1 cellular context compared by ENCODE assay signal in the genomic region with DNA sequence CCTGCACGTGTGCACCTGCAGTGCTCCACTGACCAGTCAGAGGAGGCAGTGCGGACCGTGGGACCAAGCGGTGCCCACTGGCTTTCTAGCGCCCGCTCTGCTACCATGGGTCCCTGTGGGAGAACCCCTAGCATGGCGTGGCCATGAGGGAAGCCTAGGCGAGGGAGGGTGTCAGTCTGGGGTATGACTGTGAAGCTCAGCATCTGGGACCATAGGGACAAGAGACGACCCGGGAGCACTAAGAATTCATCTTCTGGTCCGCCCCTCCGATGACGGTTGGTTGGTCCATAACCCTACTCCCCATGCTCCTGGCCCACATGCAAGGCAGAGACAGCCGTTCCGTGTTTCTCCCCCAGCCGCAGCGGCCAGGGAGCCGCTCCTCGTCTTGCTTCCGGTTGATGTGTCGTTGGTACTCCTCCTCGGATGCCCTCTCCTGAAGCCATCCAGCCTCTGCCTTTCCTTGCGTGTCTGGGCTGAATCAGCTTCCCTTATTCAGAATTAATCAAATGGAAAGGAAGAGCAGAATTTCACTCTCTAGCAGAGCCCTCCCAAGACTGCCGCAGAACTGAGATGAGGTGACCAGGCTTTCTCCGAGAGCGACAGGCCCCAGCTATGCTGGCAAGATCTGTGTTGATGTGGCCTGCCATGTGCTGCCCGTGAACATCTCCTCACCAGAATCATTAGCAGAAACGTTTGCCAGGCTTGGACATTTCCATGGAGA.
TF ChIP-seq lines count a peak whose summit lies in the region.

No MANE protein-coding gene starts in this region.

TF ChIP-seq in HepG2, 621 proteins besides CTCF, POLR2A, EP300 and RAD21 (continued from another document and continues in another):
- TF ChIP-seq, protein P1, sequence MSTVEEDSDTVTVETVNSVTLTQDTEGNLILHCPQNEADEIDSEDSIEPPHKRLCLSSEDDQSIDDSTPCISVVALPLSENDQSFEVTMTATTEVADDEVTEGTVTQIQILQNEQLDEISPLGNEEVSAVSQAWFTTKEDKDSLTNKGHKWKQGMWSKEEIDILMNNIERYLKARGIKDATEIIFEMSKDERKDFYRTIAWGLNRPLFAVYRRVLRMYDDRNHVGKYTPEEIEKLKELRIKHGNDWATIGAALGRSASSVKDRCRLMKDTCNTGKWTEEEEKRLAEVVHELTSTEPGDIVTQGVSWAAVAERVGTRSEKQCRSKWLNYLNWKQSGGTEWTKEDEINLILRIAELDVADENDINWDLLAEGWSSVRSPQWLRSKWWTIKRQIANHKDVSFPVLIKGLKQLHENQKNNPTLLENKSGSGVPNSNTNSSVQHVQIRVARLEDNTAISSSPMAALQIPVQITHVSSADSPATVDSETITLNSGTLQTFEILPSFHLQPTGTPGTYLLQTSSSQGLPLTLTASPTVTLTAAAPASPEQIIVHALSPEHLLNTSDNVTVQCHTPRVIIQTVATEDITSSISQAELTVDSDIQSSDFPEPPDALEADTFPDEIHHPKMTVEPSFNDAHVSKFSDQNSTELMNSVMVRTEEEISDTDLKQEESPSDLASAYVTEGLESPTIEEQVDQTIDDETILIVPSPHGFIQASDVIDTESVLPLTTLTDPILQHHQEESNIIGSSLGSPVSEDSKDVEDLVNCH (CRISPR knock-in tag; IDR thresholded peaks at IDR 0.05) = no peak
- TF ChIP-seq ZFP36 (IDR thresholded peaks at IDR 0.05; ENCODE audit: borderline replicate concordance, low read depth, low read length, partially characterized antibody) (no peak), TEAD3 (CRISPR knock-in tag; optimal IDR thresholded peaks at IDR 0.05; ENCODE audit: borderline replicate concordance) (no peak), ZNF432 (CRISPR knock-in tag; IDR thresholded peaks at IDR 0.05; ENCODE audit: borderline replicate concordance) (no peak), ZKSCAN8 (CRISPR knock-in tag; IDR thresholded peaks at IDR 0.05; ENCODE audit: borderline replicate concordance) (no peak), ZNF878 (CRISPR knock-in tag; IDR thresholded peaks at IDR 0.05) (no peak), ZFY (CRISPR knock-in tag; IDR thresholded peaks at IDR 0.05) (no peak), KDM2A (CRISPR knock-in tag; IDR thresholded peaks at IDR 0.05; ENCODE audit: borderline replicate concordance, low read depth) (peak; percentile 54; the same call in 1 of the 2 replicates), ZBTB7B (CRISPR knock-in tag; IDR thresholded peaks at IDR 0.05) (no peak), TCF7L2 (IDR thresholded peaks at IDR 0.05; ENCODE audit: low read depth, low read length) (no peak), ZNF724P (CRISPR knock-in tag; IDR thresholded peaks at IDR 0.05; ENCODE audit: borderline replicate concordance) (no peak), RAD51 (IDR thresholded peaks at IDR 0.05; ENCODE audit: borderline replicate concordance) (no peak), MZF1 (CRISPR knock-in tag; IDR thresholded peaks at IDR 0.05; ENCODE audit: borderline replicate concordance) (no peak), NFE2L1 (CRISPR knock-in tag; IDR thresholded peaks at IDR 0.05; ENCODE audit: borderline replicate concordance) (no peak), ZNF619 (CRISPR knock-in tag; IDR thresholded peaks at IDR 0.05) (no peak), ZNF331 (CRISPR knock-in tag; IDR thresholded peaks at IDR 0.05) (no peak), ZNF569 (CRISPR knock-in tag; IDR thresholded peaks at IDR 0.05; ENCODE audit: borderline replicate concordance) (no peak), ZNF484 (CRISPR knock-in tag; IDR thresholded peaks at IDR 0.05; ENCODE audit: borderline replicate concordance, low read depth) (no peak), SOX13 (IDR thresholded peaks at IDR 0.05) (no peak), SOX13 (CRISPR knock-in tag; conservative IDR thresholded peaks at IDR 0.05 in 1 of 2, IDR thresholded peaks at IDR 0.05 in 1 of 2) (no peak), ZSCAN25 (CRISPR knock-in tag; IDR thresholded peaks at IDR 0.05) (no peak), ZNF644 (CRISPR knock-in tag; IDR thresholded peaks at IDR 0.05; ENCODE audit: low read depth) (no peak), ZNF775 (CRISPR knock-in tag; IDR thresholded peaks at IDR 0.05; ENCODE audit: borderline replicate concordance) (no peak), CHD4 (IDR thresholded peaks at IDR 0.05; ENCODE audit: borderline replicate concordance, low read length) (no peak), TGIF2 (CRISPR knock-in tag; IDR thresholded peaks at IDR 0.05) (no peak), ZNF562 (CRISPR knock-in tag; IDR thresholded peaks at IDR 0.05; ENCODE audit: borderline replicate concordance) (no peak), DPF2 (CRISPR knock-in tag; IDR thresholded peaks at IDR 0.05; ENCODE audit: borderline replicate concordance, low read depth) (no peak), CBFB (CRISPR knock-in tag; IDR thresholded peaks at IDR 0.05) (no peak), SOX6 (IDR thresholded peaks at IDR 0.05) (no peak), SOX6 (CRISPR knock-in tag; IDR thresholded peaks at IDR 0.05) (no peak), ZNF343 (CRISPR knock-in tag; IDR thresholded peaks at IDR 0.05) (no peak), ZNF30 (CRISPR knock-in tag; IDR thresholded peaks at IDR 0.05) (no peak), ZSCAN30 (CRISPR knock-in tag; IDR thresholded peaks at IDR 0.05) (no peak), ZNF160 (CRISPR knock-in tag; IDR thresholded peaks at IDR 0.05) (0 out of 2 replicates have a peak, but pooled peaks have one; percentile 36), ARID2 (CRISPR knock-in tag; IDR thresholded peaks at IDR 0.05; ENCODE audit: borderline replicate concordance) (no peak)
- TF ChIP-seq, protein P2, sequence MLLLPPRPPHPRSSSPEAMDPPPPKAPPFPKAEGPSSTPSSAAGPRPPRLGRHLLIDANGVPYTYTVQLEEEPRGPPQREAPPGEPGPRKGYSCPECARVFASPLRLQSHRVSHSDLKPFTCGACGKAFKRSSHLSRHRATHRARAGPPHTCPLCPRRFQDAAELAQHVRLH (CRISPR knock-in tag; IDR thresholded peaks at IDR 0.05; ENCODE audit: borderline replicate concordance, low read depth) = no peak; the same call in 1 of the 2 replicates
- TF ChIP-seq, protein P3, sequence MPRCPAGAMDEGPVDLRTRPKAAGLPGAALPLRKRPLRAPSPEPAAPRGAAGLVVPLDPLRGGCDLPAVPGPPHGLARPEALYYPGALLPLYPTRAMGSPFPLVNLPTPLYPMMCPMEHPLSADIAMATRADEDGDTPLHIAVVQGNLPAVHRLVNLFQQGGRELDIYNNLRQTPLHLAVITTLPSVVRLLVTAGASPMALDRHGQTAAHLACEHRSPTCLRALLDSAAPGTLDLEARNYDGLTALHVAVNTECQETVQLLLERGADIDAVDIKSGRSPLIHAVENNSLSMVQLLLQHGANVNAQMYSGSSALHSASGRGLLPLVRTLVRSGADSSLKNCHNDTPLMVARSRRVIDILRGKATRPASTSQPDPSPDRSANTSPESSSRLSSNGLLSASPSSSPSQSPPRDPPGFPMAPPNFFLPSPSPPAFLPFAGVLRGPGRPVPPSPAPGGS (CRISPR knock-in tag; IDR thresholded peaks at IDR 0.05) = 0 out of 2 replicates have a peak, but pooled peaks have one; percentile 14
- TF ChIP-seq, protein P4, sequence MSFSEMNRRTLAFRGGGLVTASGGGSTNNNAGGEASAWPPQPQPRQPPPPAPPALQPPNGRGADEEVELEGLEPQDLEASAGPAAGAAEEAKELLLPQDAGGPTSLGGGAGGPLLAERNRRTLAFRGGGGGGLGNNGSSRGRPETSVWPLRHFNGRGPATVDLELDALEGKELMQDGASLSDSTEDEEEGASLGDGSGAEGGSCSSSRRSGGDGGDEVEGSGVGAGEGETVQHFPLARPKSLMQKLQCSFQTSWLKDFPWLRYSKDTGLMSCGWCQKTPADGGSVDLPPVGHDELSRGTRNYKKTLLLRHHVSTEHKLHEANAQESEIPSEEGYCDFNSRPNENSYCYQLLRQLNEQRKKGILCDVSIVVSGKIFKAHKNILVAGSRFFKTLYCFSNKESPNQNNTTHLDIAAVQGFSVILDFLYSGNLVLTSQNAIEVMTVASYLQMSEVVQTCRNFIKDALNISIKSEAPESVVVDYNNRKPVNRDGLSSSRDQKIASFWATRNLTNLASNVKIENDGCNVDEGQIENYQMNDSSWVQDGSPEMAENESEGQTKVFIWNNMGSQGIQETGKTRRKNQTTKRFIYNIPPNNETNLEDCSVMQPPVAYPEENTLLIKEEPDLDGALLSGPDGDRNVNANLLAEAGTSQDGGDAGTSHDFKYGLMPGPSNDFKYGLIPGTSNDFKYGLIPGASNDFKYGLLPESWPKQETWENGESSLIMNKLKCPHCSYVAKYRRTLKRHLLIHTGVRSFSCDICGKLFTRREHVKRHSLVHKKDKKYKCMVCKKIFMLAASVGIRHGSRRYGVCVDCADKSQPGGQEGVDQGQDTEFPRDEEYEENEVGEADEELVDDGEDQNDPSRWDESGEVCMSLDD (CRISPR knock-in tag; IDR thresholded peaks at IDR 0.05; ENCODE audit: borderline replicate concordance) = no peak
- TF ChIP-seq, protein P5, sequence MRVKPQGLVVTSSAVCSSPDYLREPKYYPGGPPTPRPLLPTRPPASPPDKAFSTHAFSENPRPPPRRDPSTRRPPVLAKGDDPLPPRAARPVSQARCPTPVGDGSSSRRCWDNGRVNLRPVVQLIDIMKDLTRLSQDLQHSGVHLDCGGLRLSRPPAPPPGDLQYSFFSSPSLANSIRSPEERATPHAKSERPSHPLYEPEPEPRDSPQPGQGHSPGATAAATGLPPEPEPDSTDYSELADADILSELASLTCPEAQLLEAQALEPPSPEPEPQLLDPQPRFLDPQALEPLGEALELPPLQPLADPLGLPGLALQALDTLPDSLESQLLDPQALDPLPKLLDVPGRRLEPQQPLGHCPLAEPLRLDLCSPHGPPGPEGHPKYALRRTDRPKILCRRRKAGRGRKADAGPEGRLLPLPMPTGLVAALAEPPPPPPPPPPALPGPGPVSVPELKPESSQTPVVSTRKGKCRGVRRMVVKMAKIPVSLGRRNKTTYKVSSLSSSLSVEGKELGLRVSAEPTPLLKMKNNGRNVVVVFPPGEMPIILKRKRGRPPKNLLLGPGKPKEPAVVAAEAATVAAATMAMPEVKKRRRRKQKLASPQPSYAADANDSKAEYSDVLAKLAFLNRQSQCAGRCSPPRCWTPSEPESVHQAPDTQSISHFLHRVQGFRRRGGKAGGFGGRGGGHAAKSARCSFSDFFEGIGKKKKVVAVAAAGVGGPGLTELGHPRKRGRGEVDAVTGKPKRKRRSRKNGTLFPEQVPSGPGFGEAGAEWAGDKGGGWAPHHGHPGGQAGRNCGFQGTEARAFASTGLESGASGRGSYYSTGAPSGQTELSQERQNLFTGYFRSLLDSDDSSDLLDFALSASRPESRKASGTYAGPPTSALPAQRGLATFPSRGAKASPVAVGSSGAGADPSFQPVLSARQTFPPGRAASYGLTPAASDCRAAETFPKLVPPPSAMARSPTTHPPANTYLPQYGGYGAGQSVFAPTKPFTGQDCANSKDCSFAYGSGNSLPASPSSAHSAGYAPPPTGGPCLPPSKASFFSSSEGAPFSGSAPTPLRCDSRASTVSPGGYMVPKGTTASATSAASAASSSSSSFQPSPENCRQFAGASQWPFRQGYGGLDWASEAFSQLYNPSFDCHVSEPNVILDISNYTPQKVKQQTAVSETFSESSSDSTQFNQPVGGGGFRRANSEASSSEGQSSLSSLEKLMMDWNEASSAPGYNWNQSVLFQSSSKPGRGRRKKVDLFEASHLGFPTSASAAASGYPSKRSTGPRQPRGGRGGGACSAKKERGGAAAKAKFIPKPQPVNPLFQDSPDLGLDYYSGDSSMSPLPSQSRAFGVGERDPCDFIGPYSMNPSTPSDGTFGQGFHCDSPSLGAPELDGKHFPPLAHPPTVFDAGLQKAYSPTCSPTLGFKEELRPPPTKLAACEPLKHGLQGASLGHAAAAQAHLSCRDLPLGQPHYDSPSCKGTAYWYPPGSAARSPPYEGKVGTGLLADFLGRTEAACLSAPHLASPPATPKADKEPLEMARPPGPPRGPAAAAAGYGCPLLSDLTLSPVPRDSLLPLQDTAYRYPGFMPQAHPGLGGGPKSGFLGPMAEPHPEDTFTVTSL (CRISPR knock-in tag; IDR thresholded peaks at IDR 0.05; ENCODE audit: borderline replicate concordance) = no peak
- TF ChIP-seq, protein P6, sequence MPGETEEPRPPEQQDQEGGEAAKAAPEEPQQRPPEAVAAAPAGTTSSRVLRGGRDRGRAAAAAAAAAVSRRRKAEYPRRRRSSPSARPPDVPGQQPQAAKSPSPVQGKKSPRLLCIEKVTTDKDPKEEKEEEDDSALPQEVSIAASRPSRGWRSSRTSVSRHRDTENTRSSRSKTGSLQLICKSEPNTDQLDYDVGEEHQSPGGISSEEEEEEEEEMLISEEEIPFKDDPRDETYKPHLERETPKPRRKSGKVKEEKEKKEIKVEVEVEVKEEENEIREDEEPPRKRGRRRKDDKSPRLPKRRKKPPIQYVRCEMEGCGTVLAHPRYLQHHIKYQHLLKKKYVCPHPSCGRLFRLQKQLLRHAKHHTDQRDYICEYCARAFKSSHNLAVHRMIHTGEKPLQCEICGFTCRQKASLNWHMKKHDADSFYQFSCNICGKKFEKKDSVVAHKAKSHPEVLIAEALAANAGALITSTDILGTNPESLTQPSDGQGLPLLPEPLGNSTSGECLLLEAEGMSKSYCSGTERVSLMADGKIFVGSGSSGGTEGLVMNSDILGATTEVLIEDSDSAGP (CRISPR knock-in tag; IDR thresholded peaks at IDR 0.05; ENCODE audit: borderline replicate concordance) = no peak; the same call in 1 of the 2 replicates
- TF ChIP-seq, protein P7, sequence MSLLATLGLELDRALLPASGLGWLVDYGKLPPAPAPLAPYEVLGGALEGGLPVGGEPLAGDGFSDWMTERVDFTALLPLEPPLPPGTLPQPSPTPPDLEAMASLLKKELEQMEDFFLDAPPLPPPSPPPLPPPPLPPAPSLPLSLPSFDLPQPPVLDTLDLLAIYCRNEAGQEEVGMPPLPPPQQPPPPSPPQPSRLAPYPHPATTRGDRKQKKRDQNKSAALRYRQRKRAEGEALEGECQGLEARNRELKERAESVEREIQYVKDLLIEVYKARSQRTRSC (CRISPR knock-in tag; IDR thresholded peaks at IDR 0.05; ENCODE audit: low read depth) = no peak
